In the genomic region with DNA sequence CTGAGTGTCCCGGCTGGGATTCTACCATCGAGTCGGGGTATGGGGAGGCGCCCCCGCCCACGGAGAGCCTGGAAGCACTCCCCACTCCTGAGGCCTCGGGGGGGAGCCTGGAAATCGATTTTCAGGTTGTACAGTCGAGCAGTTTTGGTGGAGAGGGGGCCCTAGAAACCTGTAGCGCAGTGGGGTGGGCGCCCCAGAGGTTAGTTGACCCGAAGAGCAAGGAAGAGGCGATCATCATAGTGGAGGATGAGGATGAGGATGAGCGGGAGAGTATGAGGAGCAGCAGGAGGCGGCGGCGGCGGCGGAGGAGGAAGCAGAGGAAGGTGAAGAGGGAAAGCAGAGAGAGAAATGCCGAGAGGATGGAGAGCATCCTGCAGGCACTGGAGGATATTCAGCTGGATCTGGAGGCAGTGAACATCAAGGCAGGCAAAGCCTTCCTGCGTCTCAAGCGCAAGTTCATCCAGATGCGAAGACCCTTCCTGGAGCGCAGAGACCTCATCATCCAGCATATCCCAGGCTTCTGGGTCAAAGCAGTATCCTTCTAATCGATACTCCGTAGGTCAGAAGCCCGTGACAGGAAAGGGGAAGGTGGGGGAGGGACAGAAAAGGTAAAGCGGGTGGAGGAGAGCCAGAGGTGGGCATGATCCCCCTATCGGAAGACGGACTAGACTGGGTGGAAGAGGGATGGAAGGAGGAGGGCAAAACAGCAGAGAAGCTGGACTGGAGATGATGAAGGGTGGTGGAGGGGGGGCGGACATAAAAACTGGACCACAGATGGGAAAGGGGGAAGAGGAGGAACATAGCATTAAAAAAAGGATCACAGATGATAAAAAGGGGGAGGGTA, we compare ENCODE assay signal across 8 cellular contexts.
DNase-seq lines count a peak whose midpoint lies in the region; TF ChIP-seq lines count a peak whose summit lies in the region.

No MANE protein-coding gene starts in this region.

- DNase-seq in SK-N-MC (ENCODE audit: low read depth, low spot score) (no peak), fibroblast of mammary gland (ENCODE audit: low read depth) (no peak), retinal pigment epithelial cell (ENCODE audit: low read depth) (no peak), NCI-H187 treated with DMSO at 0.1 percent for 48 hours (lab: John Stamatoyannopoulos, UW) (no peak), SIG-M5 treated with dmso at 0.1 percent for 504 hours (lab: John Stamatoyannopoulos, UW; ENCODE audit: unreplicated experiment) (no peak), DMS 273 (lab: John Stamatoyannopoulos, UW; ENCODE audit: unreplicated experiment) (no peak), hepatic stellate cell (ENCODE audit: low spot score) (no peak)

- H3K36me3 ChIP-seq in SK-N-MC (ENCODE audit: insufficient read depth, low read length) = peaks cover 42% of the 10 kb centered on the region; the same call in 1 of the 2 replicates

- H3K27ac ChIP-seq in SK-N-MC = no peak overlapping the region

- H3K9ac ChIP-seq in SK-N-MC (ENCODE audit: insufficient read length) = peak overlapping the region; percentile 88

- no peaks in the 10 kb centered on the region for H3K9me3 ChIP-seq in SK-N-MC (ENCODE audit: low read depth, low read length)

- H3K4me3 ChIP-seq in GM12875 (ENCODE audit: low read depth, low read length) (peak overlapping the region; percentile 69), SK-N-MC (peak overlapping the region; percentile 80), fibroblast of mammary gland (ENCODE audit: control insufficient read depth, low read depth, low read length) (peak overlapping the region; percentile 61), retinal pigment epithelial cell (ENCODE audit: low read length) (peak overlapping the region; percentile 67)

- no peak for TF ChIP-seq CTCF in GM12875 (IDR thresholded peaks at IDR 0.05; ENCODE audit: borderline replicate concordance, insufficient read depth, low read depth, low read length)
- no peak for TF ChIP-seq CTCF in fibroblast of mammary gland (conservative IDR thresholded peaks at IDR 0.05; ENCODE audit: control insufficient read depth, insufficient read depth, low read depth, low read length)
- TF ChIP-seq CTCF in retinal pigment epithelial cell (conservative IDR thresholded peaks at IDR 0.05; ENCODE audit: low read depth, low read length) = no peak
